11 cellular contexts compared by ENCODE assay signal in genomic region chr4:177308125-177308524, GRCh38. TPM values are rescaled to one million over a fixed set of nuclear protein-coding genes. Genes with fewer than 3 reads are reported as not detected.
DNase-seq lines count a peak whose midpoint lies in the region; ATAC-seq and TF ChIP-seq lines count a peak whose summit lies in the region.
"Had no signal": no experiment of that assay in that cellular context is flagged by ENCODE, and none has a peak within 500 bp of the region (broad histone marks: within the 10 kb centered on the region; RNA-seq: fewer than 3 reads in every experiment).

No MANE protein-coding gene starts in this region.

- H3K4me3 ChIP-seq in OCI-LY7 (ENCODE audit: low read depth, low read length, poor library complexity, severe bottlenecking), result no peak overlapping the region
- no peak overlapping the region for H3K4me3 ChIP-seq in spleen
- no peak overlapping the region for H3K4me3 ChIP-seq in uterus

- H3K4me3 Mint-ChIP-seq in activated CD4-positive, alpha-beta T cell treated with anti-CD3 and anti-CD28 coated beads, Interleukin-2, amount 10 ng/mL, durations not matched to agents 24 days and 14 days, result peak overlapping the region; percentile 17

- H3K27me3 ChIP-seq in spleen (replicated peaks in 1 of 7), result no peaks in the 10 kb centered on the region
- H3K27me3 ChIP-seq in uterus, result no peaks in the 10 kb centered on the region

- H3K4me1 ChIP-seq in OCI-LY7 (ENCODE audit: insufficient read depth, low read length, poor library complexity, severe bottlenecking) (peaks cover 28% of the 10 kb centered on the region), spleen (peaks cover 4 to 39% (median 18%) of the 10 kb centered on the region in 6 donors), uterus (no peaks in the 10 kb centered on the region)

- H3K36me3 Mint-ChIP-seq in activated CD4-positive, alpha-beta T cell treated with anti-CD3 and anti-CD28 coated beads, Interleukin-2, amount 10 ng/mL, durations not matched to agents 24 days and 14 days (ENCODE audit: low read depth), result peaks cover 4% of the 10 kb centered on the region

- H3K4me1 Mint-ChIP-seq in activated CD4-positive, alpha-beta T cell treated with anti-CD3 and anti-CD28 coated beads, Interleukin-2, amount 10 ng/mL, durations not matched to agents 24 days and 14 days, result peaks cover 37% of the 10 kb centered on the region

- 40 to 83% (median 55%) methylated on average over 3 of the region's 3 CpGs for whole genome bisulfite sequencing in spleen, 5 donors

- ATAC-seq in HG03025 (IDR thresholded peaks at IDR 0.05; ENCODE audit: low FRiP score, unreplicated experiment), result no peak

- H3K27ac ChIP-seq in OCI-LY7 (ENCODE audit: low read depth, low read length, poor library complexity, severe bottlenecking), result no peak overlapping the region
- no peak overlapping the region for H3K27ac ChIP-seq in epithelial cell of prostate
- peak overlapping the region in 5 of 8 donors; percentile 41 to 83 (median 73) for H3K27ac ChIP-seq in spleen
- no peak overlapping the region for H3K27ac ChIP-seq in uterus

- TF ChIP-seq POLR2A in spleen (IDR thresholded peaks at IDR 0.05), result no peak
- TF ChIP-seq POLR2A in uterus (IDR thresholded peaks at IDR 0.05), result no peak

- no peaks in the 10 kb centered on the region for H3K9me3 Mint-ChIP-seq in activated CD4-positive, alpha-beta T cell treated with anti-CD3 and anti-CD28 coated beads, Interleukin-2, amount 10 ng/mL, durations not matched to agents 24 days and 14 days

- POLR2A ChIA-PET in OCI-LY7 (lab: Charles Lee), result interaction anchor here (1.2 to 4.1 kb wide), 7 partner anchors 8 to 134 kb away, joined by 4 to 37 read pairs (median 6); partner anchors contain the start of gene AGA

- intact Hi-C loops in activated CD4-positive, alpha-beta T cell treated with anti-CD3 and anti-CD28 coated beads, Interleukin-2, amount 10 ng/mL, durations not matched to agents 24 days and 14 days (cut with micrococcal nuclease), result loop anchor here (2.0 kb wide), 3 partner anchors 57 to 987 kb away; no protein-coding TSS in a partner anchor
- intact Hi-C loops in OCI-LY7 (cut with micrococcal nuclease; ENCODE audit: unreplicated experiment), result no loop called here
- intact Hi-C loops in spleen (cut with DNase I; ENCODE audit: low total_unique reads), result no loop called here
- intact Hi-C loops in uterus (cut with DNase I; ENCODE audit: low total_unique reads), result no loop called here

- H2AFZ ChIP-seq in OCI-LY7 (ENCODE audit: low read length), result peak overlapping the region; percentile 98

- H3K4me2 ChIP-seq in OCI-LY7 (ENCODE audit: low read length), result no peak overlapping the region; the same call in 1 of the 2 replicates

- DNase-seq in activated CD4-positive, alpha-beta T cell treated with anti-CD3 and anti-CD28 coated beads, Interleukin-2, amount 10 ng/mL, durations not matched to agents 24 days and 14 days, result peak; percentile 50
- no peak for DNase-seq in activated CD4-positive, alpha-beta T cell treated with anti-CD3 and anti-CD28 coated beads for 4 hours
- DNase-seq in OCI-LY7 (ENCODE audit: low spot score), result no peak
- DNase-seq in epithelial cell of prostate (ENCODE audit: low read depth, low spot score), result peak; percentile 5
- no peak for DNase-seq in spleen
- DNase-seq in uterus, result no peak
- no peak for DNase-seq in cerebellar nuclear complex (lab: John Stamatoyannopoulos, UW)
- DNase-seq: 8988T; activated T-cell treated with anti-CD3 and anti-CD28 coated beads, Interleukin-2, amount 50 U/mL, for 1 hour; SHP77 treated with DMSO at 0.1 percent for 48 hours had no signal

- CTCF ChIA-PET in OCI-LY7 (lab: Charles Lee; ENCODE audit: unreplicated experiment), result interaction anchor here (1.4 kb wide), 1 partner anchor 58 kb away, joined by 3 read pairs; no protein-coding TSS in a partner anchor

- H3K9me3 ChIP-seq in OCI-LY7 (ENCODE audit: low read length) (no peaks in the 10 kb centered on the region), spleen (no peaks in the 10 kb centered on the region), uterus (no peaks in the 10 kb centered on the region)

- TF ChIP-seq CTCF in OCI-LY7 (conservative IDR thresholded peaks at IDR 0.05; ENCODE audit: low read length) (no peak), spleen (IDR thresholded peaks at IDR 0.05 in 8 of 11, conservative IDR thresholded peaks at IDR 0.05 in 3 of 11) (no peak), uterus (IDR thresholded peaks at IDR 0.05) (no peak)

- peaks cover 31% of the 10 kb centered on the region for H3K79me2 ChIP-seq in OCI-LY7 (ENCODE audit: insufficient read depth, low read depth, low read length)

- H3K27ac Mint-ChIP-seq in activated CD4-positive, alpha-beta T cell treated with anti-CD3 and anti-CD28 coated beads, Interleukin-2, amount 10 ng/mL, durations not matched to agents 24 days and 14 days, result no peak overlapping the region

- no TSS peak for BruUV-seq in OCI-LY7 (replicated peaks; lab: Mats Ljungman, UMichigan)

- no peaks in the 10 kb centered on the region; the same call in 1 of the 2 replicates for H3K9me2 ChIP-seq in OCI-LY7 (ENCODE audit: insufficient read depth, low read length)

- H3K36me3 ChIP-seq in OCI-LY7 (ENCODE audit: insufficient read depth, low read length) (peaks cover 11% of the 10 kb centered on the region), spleen (no peaks in the 10 kb centered on the region), uterus (no peaks in the 10 kb centered on the region)

- peaks cover 2% of the 10 kb centered on the region for H3K27me3 Mint-ChIP-seq in activated CD4-positive, alpha-beta T cell treated with anti-CD3 and anti-CD28 coated beads, Interleukin-2, amount 10 ng/mL, durations not matched to agents 24 days and 14 days

- no peaks in the 10 kb centered on the region for H4K20me1 ChIP-seq in OCI-LY7 (ENCODE audit: insufficient read depth, low read length)

RNA-seq across cellular contexts. Expression of gene NEIL3, which starts 1.5 kb away (rescaled TPM):
- total RNA-seq in activated CD4-positive, alpha-beta T cell treated with anti-CD3 and anti-CD28 coated beads, Interleukin-2, amount 10 ng/mL, durations not matched to agents 24 days and 14 days, result 15.5 and 17.0 TPM in 2 replicates
- total RNA-seq in OCI-LY7 (2014; rRNA removed; shearing (Covaris generic)), result 16.8 and 19.1 TPM in 2 replicates
- total RNA-seq in OCI-LY7 (2022) (22.9 and 24.6 TPM in 2 replicates), spleen (1 to 10 TPM; 1.3 to 3.3 (median 2.9) TPM), uterus (1 to 10 TPM in 1 of 4 donors, not detected in 3; 8.3 TPM)
- under 1 TPM; 0.30 to 0.85 (median 0.45) TPM for polyA plus RNA-seq in spleen

Comparison
In these comparisons a context has a peak if more than half of its experiments do, and no peak if none do; other contexts are left out.
1. DNase-seq: peak in activated CD4-positive, alpha-beta T cell treated with anti-CD3 and anti-CD28 coated beads, Interleukin-2, amount 10 ng/mL, durations not matched to agents 24 days and 14 days (single experiment) and epithelial cell of prostate (single experiment); none in activated CD4-positive, alpha-beta T cell treated with anti-CD3 and anti-CD28 coated beads for 4 hours (0 of 2), OCI-LY7 (single experiment), spleen (single experiment), uterus (0 of 2) and cerebellar nuclear complex (0 of 2).
2. H3K27ac ChIP-seq: peak in spleen (5 of 8); none in OCI-LY7 (single experiment), epithelial cell of prostate (single experiment) and uterus (0 of 2).